8 cellular contexts compared by ENCODE assay signal in genomic region chr3:100603449-100603848, GRCh38. TPM values are rescaled to one million over a fixed set of nuclear protein-coding genes. Genes with fewer than 3 reads are reported as not detected.
DNase-seq lines count a peak whose midpoint lies in the region; ATAC-seq and TF ChIP-seq lines count a peak whose summit lies in the region.

No MANE protein-coding gene starts in this region.

- peaks cover 0 to 19% (median 10%) of the 10 kb centered on the region in 6 donors for H3K4me1 ChIP-seq in spleen

- no peaks in the 10 kb centered on the region for H3K27me3 Mint-ChIP-seq in Calu3 (ENCODE audit: unreplicated experiment)
- peaks cover 2% of the 10 kb centered on the region for H3K27me3 Mint-ChIP-seq in T-helper 1 cell treated with Interleukin-12 subunit alpha and Interleukin-12 subunit beta and Interleukin-4 antibody, amounts not matched to agents 30 μg/mL and 1 μg/mL, for 36 hours (ENCODE audit: low read depth)

- H3K27ac ChIP-seq in spleen = peak overlapping the region; percentile 22 to 75 (median 68)

- peak; percentile 38 for DNase-seq in Calu3
- DNase-seq in fibroblast of the conjunctiva (ENCODE audit: low read depth) = peak; percentile 17
- DNase-seq in spleen = no peak
- no peak for DNase-seq in cerebellar nuclear complex (lab: John Stamatoyannopoulos, UW)
- DNase-seq in kidney glomerular epithelial cell (lab: John Stamatoyannopoulos, UW) = no peak

- CTCF ChIA-PET in Calu3 (lab: Charles Lee) = interaction anchor here (0.8 to 3.4 kb wide), 6 partner anchors 10 to 202 kb away, joined by 4 to 33 read pairs (median 14); partner anchors contain the start of genes LNP1 and TOMM70

- TF ChIP-seq CTCF in Calu3 (IDR thresholded peaks at IDR 0.05; ENCODE audit: unreplicated experiment) = peak; percentile 38
- TF ChIP-seq CTCF in spleen (IDR thresholded peaks at IDR 0.05 in 8 of 11, conservative IDR thresholded peaks at IDR 0.05 in 3 of 11) = no peak

- ATAC-seq in GM19043 (IDR thresholded peaks at IDR 0.05; ENCODE audit: low read depth, unreplicated experiment) (peak; percentile 37), HG03432 (IDR thresholded peaks at IDR 0.05; ENCODE audit: unreplicated experiment) (peak; percentile 30)

- H3K4me1 Mint-ChIP-seq in Calu3 (ENCODE audit: low read depth, unreplicated experiment) = peaks cover 62% of the 10 kb centered on the region
- peaks cover 23% of the 10 kb centered on the region for H3K4me1 Mint-ChIP-seq in T-helper 1 cell treated with Interleukin-12 subunit alpha and Interleukin-12 subunit beta and Interleukin-4 antibody, amounts not matched to agents 30 μg/mL and 1 μg/mL, for 36 hours (ENCODE audit: low read depth)

- intact Hi-C loops in Calu3 (cut with micrococcal nuclease; ENCODE audit: unreplicated experiment) (loop anchor here (2.0 kb wide), 2 partner anchors 31 to 107 kb away; no protein-coding TSS in a partner anchor), spleen (cut with DNase I; ENCODE audit: low total_unique reads) (no loop called here)

- peak overlapping the region in 4 of 8 donors; percentile 4 to 52 (median 16) for H3K4me3 ChIP-seq in spleen

- H3K27me3 ChIP-seq in spleen (replicated peaks in 1 of 7) = no peaks in the 10 kb centered on the region

- H3K27ac Mint-ChIP-seq in Calu3 (ENCODE audit: unreplicated experiment) = peak overlapping the region; percentile 60
- H3K27ac Mint-ChIP-seq in T-helper 1 cell treated with Interleukin-12 subunit alpha and Interleukin-12 subunit beta and Interleukin-4 antibody, amounts not matched to agents 30 μg/mL and 1 μg/mL, for 36 hours = peak overlapping the region; percentile 69

- BruUV-seq in Calu3 (replicated peaks; lab: Mats Ljungman, UMichigan) = no TSS peak

- no peak for TF ChIP-seq POLR2A in spleen (IDR thresholded peaks at IDR 0.05)

- peaks cover 2% of the 10 kb centered on the region for H3K9me3 Mint-ChIP-seq in Calu3 (ENCODE audit: low read depth, unreplicated experiment)
- H3K9me3 Mint-ChIP-seq in T-helper 1 cell treated with Interleukin-12 subunit alpha and Interleukin-12 subunit beta and Interleukin-4 antibody, amounts not matched to agents 30 μg/mL and 1 μg/mL, for 36 hours = peaks cover 11% of the 10 kb centered on the region

- H3K36me3 ChIP-seq in spleen = no peaks in the 10 kb centered on the region

- H3K36me3 Mint-ChIP-seq in Calu3 (ENCODE audit: insufficient read depth, unreplicated experiment) = no peaks in the 10 kb centered on the region
- peaks cover 4% of the 10 kb centered on the region for H3K36me3 Mint-ChIP-seq in T-helper 1 cell treated with Interleukin-12 subunit alpha and Interleukin-12 subunit beta and Interleukin-4 antibody, amounts not matched to agents 30 μg/mL and 1 μg/mL, for 36 hours (ENCODE audit: low read depth)

- peaks cover 0 to 11% (median 2%) of the 10 kb centered on the region in 8 donors for H3K9me3 ChIP-seq in spleen

- 28 to 49% (median 34%) methylated on average over 5 of the region's 5 CpGs for WGBS in spleen, 5 donors

- peak overlapping the region; percentile 49 for H3K4me3 Mint-ChIP-seq in Calu3 (ENCODE audit: low read depth, unreplicated experiment)
- H3K4me3 Mint-ChIP-seq in T-helper 1 cell treated with Interleukin-12 subunit alpha and Interleukin-12 subunit beta and Interleukin-4 antibody, amounts not matched to agents 30 μg/mL and 1 μg/mL, for 36 hours = peak overlapping the region; percentile 66

RNA-seq across cellular contexts. Expression of gene ADGRG7, which starts 6.0 kb away (rescaled TPM):
- 1.2 and 1.4 TPM in 2 replicates for total RNA-seq in Calu3 (2022)
- not detected for total RNA-seq in spleen
- polyA plus RNA-seq in spleen = not detected

Comparison
In these comparisons a context has a peak if more than half of its experiments do, and no peak if none do; other contexts are left out.
1. DNase-seq: peak in Calu3 (single experiment) and fibroblast of the conjunctiva (single experiment); none in spleen (single experiment), cerebellar nuclear complex (0 of 2) and kidney glomerular epithelial cell (single experiment).